ENCODE assay signal across 9 cellular contexts in the genomic region with DNA sequence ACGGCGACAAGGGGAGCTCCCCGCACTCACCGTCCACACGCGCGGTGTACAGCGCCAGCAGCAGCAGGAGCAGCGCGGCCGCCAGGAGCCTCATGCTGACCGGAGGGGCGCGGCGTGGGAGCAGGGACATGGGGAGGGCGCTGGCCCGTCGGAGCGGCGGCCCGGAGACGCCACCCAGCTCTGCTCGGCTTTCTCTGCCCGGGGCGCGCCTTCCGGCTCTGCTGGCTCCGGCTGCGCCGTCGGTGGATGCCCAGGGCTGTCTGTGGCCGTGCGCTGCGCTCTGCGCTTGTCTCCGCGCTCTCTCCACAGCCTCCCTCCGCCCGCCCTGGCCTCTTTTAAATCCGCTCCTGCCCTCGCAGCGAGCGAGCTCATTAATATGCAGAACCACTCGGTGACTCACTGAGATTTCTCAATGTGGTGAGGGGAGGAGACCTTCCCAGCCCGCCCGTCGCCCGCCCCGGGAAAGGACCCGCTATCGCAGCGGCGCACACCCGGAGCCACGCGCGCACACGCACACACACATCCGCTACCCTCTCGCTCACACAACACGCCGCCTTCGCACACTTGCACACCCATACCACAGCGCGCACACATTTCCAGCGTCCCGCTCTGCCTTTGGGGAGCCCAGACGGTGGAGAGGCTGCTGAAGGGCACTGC. TPM values are rescaled to one million over a fixed set of nuclear protein-coding genes. Genes with fewer than 3 reads are reported as not detected.
A peak's percentile ranks its signal among the peaks of the same experiment; 100 is the strongest.
DNase-seq lines count a peak whose midpoint lies in the region; ATAC-seq and TF ChIP-seq lines count a peak whose summit lies in the region.
"Had no signal": no experiment of that assay in that cellular context is flagged by ENCODE, and none has a peak within 500 bp of the region (broad histone marks: within the 10 kb centered on the region; RNA-seq: fewer than 3 reads in every experiment).

A gene with protein sequence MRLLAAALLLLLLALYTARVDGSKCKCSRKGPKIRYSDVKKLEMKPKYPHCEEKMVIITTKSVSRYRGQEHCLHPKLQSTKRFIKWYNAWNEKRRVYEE (minus strand): TSS at position 307 of the 657 bp plus-strand sequence. CDS start 213 bp downstream, at position 94.

- ATAC-seq in heart right ventricle (peak in 5 of 8 donors; percentile 51 to 84 (median 66)), GM19023 (IDR thresholded peaks at IDR 0.05; ENCODE audit: unreplicated experiment) (no peak)

- H3K4me1 ChIP-seq in heart right ventricle, result peaks cover 0 to 8% (median 0%) of the 10 kb centered on the region in 9 donors

- peaks cover 0 to 96% (median 83%) of the 10 kb centered on the region in 7 donors for H3K27me3 ChIP-seq in heart right ventricle

- WGBS in heart right ventricle, 2 donors, result 1 to 2% methylated on average over 66 to 68 of the region's 68 CpGs

- H3K4me3 ChIP-seq in heart right ventricle (peak within 1 kb of the TSS in 5 of 10 donors; percentile 0 to 24 (median 5)), retinal pigment epithelial cell (ENCODE audit: low read length) (peak within 1 kb of the TSS; percentile 46)

- H3K9me3 ChIP-seq in heart right ventricle, result peaks cover 0 to 16% (median 0%) of the 10 kb centered on the region in 11 donors

- no peak within 1 kb of the TSS for H3K27ac ChIP-seq in heart right ventricle
- H3K27ac ChIP-seq: C4-2B had no signal

- no peak for TF ChIP-seq CTCF in heart right ventricle (IDR thresholded peaks at IDR 0.05)
- no peak for TF ChIP-seq CTCF in retinal pigment epithelial cell (conservative IDR thresholded peaks at IDR 0.05; ENCODE audit: low read depth, low read length)

- no peaks in the 10 kb centered on the region for H3K36me3 ChIP-seq in heart right ventricle

- DNase-seq in NCI-H748 (lab: John Stamatoyannopoulos, UW; ENCODE audit: unreplicated experiment) (peak; percentile 59), NCI-H748 treated with DMSO at 0.1 percent for 48 hours (lab: John Stamatoyannopoulos, UW) (no peak), heart right ventricle (peak in 1 of 2 donors; percentile 30), retinal pigment epithelial cell (ENCODE audit: low read depth) (peak; percentile 63), cerebellar nuclear complex (lab: John Stamatoyannopoulos, UW) (no peak)
- peak; percentile 23 to 39 for DNase-seq in activated T-cell treated with anti-CD3 and anti-CD28 coated beads, Interleukin-2, amount 50 U/mL, for 48 hours
- no peak for DNase-seq in activated CD8-positive, alpha-beta memory T cell treated with anti-CD3 and anti-CD28 coated beads, Interleukin-2, amount 50 U/mL, for 48 hours

- intact Hi-C loops in heart right ventricle (cut with DNase I), result no loop called here

RNA-seq across cellular contexts. Expression of the gene that starts here (rescaled TPM):
- total RNA-seq in heart right ventricle, result 1 to 10 TPM in 3 of 10 donors, under 1 TPM in 7; 0.28 to 2.2 (median 0.51) TPM
- polyA plus RNA-seq in heart right ventricle, result 1 to 10 TPM in 1 of 2 donors, under 1 TPM in 1; 0.30 to 1.2 TPM

Comparison
In these comparisons a context has a peak if more than half of its experiments do, and no peak if none do; other contexts are left out.
1. DNase-seq: peak in NCI-H748 (single experiment), activated T-cell treated with anti-CD3 and anti-CD28 coated beads, Interleukin-2, amount 50 U/mL, for 48 hours (2 of 2) and retinal pigment epithelial cell (single experiment); none in NCI-H748 treated with DMSO at 0.1 percent for 48 hours (single experiment), activated CD8-positive, alpha-beta memory T cell treated with anti-CD3 and anti-CD28 coated beads, Interleukin-2, amount 50 U/mL, for 48 hours (single experiment) and cerebellar nuclear complex (0 of 2).